In genomic region chr2:86747708-86748627, GRCh38 we compare ENCODE assay signal across 8 cellular contexts. TPM values are rescaled to one million over a fixed set of nuclear protein-coding genes. Genes with fewer than 3 reads are reported as not detected.
DNase-seq lines count a peak whose midpoint lies in the region; ATAC-seq and TF ChIP-seq lines count a peak whose summit lies in the region.

No MANE protein-coding gene starts in this region.

- ATAC-seq in GM18499 (IDR thresholded peaks at IDR 0.05; ENCODE audit: insufficient read depth, unreplicated experiment) = peak; percentile 57

- CTCF ChIA-PET in A673 (lab: Charles Lee) = no interaction called here

- peaks cover 27% of the 10 kb centered on the region for H3K9me3 ChIP-seq in A673 (ENCODE audit: low read depth, low read length, poor library complexity, severe bottlenecking)

- TF ChIP-seq POLR2A in NB4 (IDR thresholded peaks at IDR 0.05; ENCODE audit: extremely low read depth, insufficient read length) = no peak

- TF ChIP-seq CTCF in A673 (conservative IDR thresholded peaks at IDR 0.05; ENCODE audit: low read depth, low read length) (no peak), NB4 (IDR thresholded peaks at IDR 0.05; ENCODE audit: low read depth, low read length) (no peak), choroid plexus epithelial cell (conservative IDR thresholded peaks at IDR 0.05; ENCODE audit: low read depth, low read length) (no peak)

- H3K36me3 ChIP-seq in A673 (ENCODE audit: insufficient read depth, low read length, poor library complexity, severe bottlenecking) = peaks cover 43% of the 10 kb centered on the region

- TSS peak; percentile 56 for BruUV-seq in A673 (replicated peaks; lab: Mats Ljungman, UMichigan)

- no peak overlapping the region for H3K4me3 ChIP-seq in A673 (ENCODE audit: low read depth, low read length, poor library complexity, severe bottlenecking)
- no peak overlapping the region for H3K4me3 ChIP-seq in NB4 (ENCODE audit: low read depth, low read length)
- no peak overlapping the region for H3K4me3 ChIP-seq in choroid plexus epithelial cell (ENCODE audit: low read depth, low read length)

- peak; percentile 82 for DNase-seq in A673 (ENCODE audit: low spot score)
- peak; percentile 39 for DNase-seq in NB4 (ENCODE audit: low read depth)
- DNase-seq in choroid plexus epithelial cell (ENCODE audit: low read depth) = peak; percentile 91
- peak; percentile 25 for DNase-seq in myocyte (ENCODE audit: low read depth)
- no peak for DNase-seq in stimulated activated naive CD4-positive, alpha-beta T cell (lab: John Stamatoyannopoulos, UW)
- DNase-seq in COLO829 (ENCODE audit: low spot score) = no peak
- DNase-seq in ureter (ENCODE audit: low spot score) = no peak

- peaks cover 21% of the 10 kb centered on the region for H3K4me1 ChIP-seq in A673 (ENCODE audit: insufficient read depth, low read length, poor library complexity, severe bottlenecking)

- peak overlapping the region; percentile 84 for H3K27ac ChIP-seq in A673 (ENCODE audit: low read depth, low read length, poor library complexity, severe bottlenecking)

- intact Hi-C loops in A673 (cut with micrococcal nuclease; ENCODE audit: unreplicated experiment) = no loop called here

- POLR2A ChIA-PET in A673 (lab: Charles Lee; ENCODE audit: low non-redundant PET) = interaction anchor here (0.6 kb wide), 1 partner anchor 365 kb away, joined by 3 read pairs; no protein-coding TSS in a partner anchor

- no peaks in the 10 kb centered on the region for H3K27me3 ChIP-seq in A673 (replicated peaks; ENCODE audit: insufficient read depth, low read depth, low read length, poor library complexity)

RNA-seq across cellular contexts. Expression of gene RMND5A, which starts 27.9 kb away (rescaled TPM):
- total RNA-seq in A673 (2021) (38.7 and 42.9 TPM in 2 replicates), myocyte (57.2 and 86.4 TPM in 2 replicates), ureter (23.1 TPM)
- polyA plus RNA-seq in myocyte (2012) = 11.6 TPM

RNA-seq across cellular contexts. Expression of gene CD8A, which starts 42.7 kb away (rescaled TPM):
- total RNA-seq in A673 (2021) = not detected in 2 replicates
- not detected in 2 replicates for total RNA-seq in myocyte
- polyA plus RNA-seq in myocyte (2012) = not detected
- total RNA-seq in ureter = 10.9 TPM

Comparison
In these comparisons a context has a peak if more than half of its experiments do, and no peak if none do; other contexts are left out.
1. DNase-seq: peak in A673 (single experiment), NB4 (single experiment), choroid plexus epithelial cell (single experiment) and myocyte (single experiment); none in stimulated activated naive CD4-positive, alpha-beta T cell (0 of 6), COLO829 (single experiment) and ureter (single experiment).
2. RNA of gene CD8A, which starts 42.7 kb away (total RNA-seq): 10.9 TPM in ureter (single experiment); not detected in A673 and not detected in myocyte; every median in the first group is over 10 times any median in the second.